ENCODE assay signal across 8 cellular contexts in genomic region chr1:172342584-172343245, GRCh38.
A peak's percentile ranks its signal among the peaks of the same experiment; 100 is the strongest.
DNase-seq lines count a peak whose midpoint lies in the region; ATAC-seq and TF ChIP-seq lines count a peak whose summit lies in the region.

No MANE protein-coding gene starts in this region.

- H3K9me3 ChIP-seq in testis = no peaks in the 10 kb centered on the region

- WGBS in testis, 2 donors = 73 to 74% methylated on average over 4 of the region's 4 CpGs

- H3K4me3 Mint-ChIP-seq in activated T-helper 1 cell treated with anti-CD3 and anti-CD28 coated beads, Interleukin-12 subunit alpha, Interleukin-12 subunit beta, Interleukin-2, Interleukin-4 antibody, amounts not matched to agents 30 ng/mL and 10 ng/mL and 1 ng/mL, durations not matched to agents 14 hours and 24 hours and 36 hours = no peak overlapping the region
- peak overlapping the region; percentile 6 for H3K4me3 Mint-ChIP-seq in osteocyte (ENCODE audit: unreplicated experiment)
- no peak overlapping the region for H3K4me3 Mint-ChIP-seq in progenitor cell of endocrine pancreas (ENCODE audit: low read depth)

- intact Hi-C loops in activated T-helper 1 cell treated with anti-CD3 and anti-CD28 coated beads, Interleukin-12 subunit alpha, Interleukin-12 subunit beta, Interleukin-2, Interleukin-4 antibody, amounts not matched to agents 30 ng/mL and 10 ng/mL and 1 ng/mL, durations not matched to agents 14 hours and 24 hours and 36 hours (cut with micrococcal nuclease) = loop anchor here (1.0 kb wide), 2 partner anchors 10 to 16 kb away; no protein-coding TSS in a partner anchor
- intact Hi-C loops in testis (cut with DNase I; ENCODE audit: low total_unique reads) = no loop called here

- peaks cover 12% of the 10 kb centered on the region for H3K4me1 ChIP-seq in testis

- no peak for DNase-seq in activated T-helper 1 cell treated with anti-CD3 and anti-CD28 coated beads, Interleukin-12 subunit alpha, Interleukin-12 subunit beta, Interleukin-2, Interleukin-4 antibody, amounts not matched to agents 30 ng/mL and 10 ng/mL and 1 ng/mL, durations not matched to agents 14 hours and 24 hours and 36 hours (ENCODE audit: low spot score)
- no peak for DNase-seq in osteocyte (ENCODE audit: extremely low spot score, unreplicated experiment)
- no peak for DNase-seq in superior temporal gyrus (ENCODE audit: extremely low spot score)
- DNase-seq in testis = no peak
- DNase-seq in progenitor cell of endocrine pancreas (ENCODE audit: low spot score, unreplicated experiment) = no peak
- no peak for DNase-seq in activated CD4-positive, CD25-positive, alpha-beta regulatory T cell treated with anti-CD3 and anti-CD28 coated beads, Interleukin-2, amount 50 U/mL, for 72 hours

- no peak for TF ChIP-seq CTCF in osteocyte (IDR thresholded peaks at IDR 0.05)
- TF ChIP-seq CTCF in testis (IDR thresholded peaks at IDR 0.05) = no peak
- TF ChIP-seq CTCF in progenitor cell of endocrine pancreas (IDR thresholded peaks at IDR 0.05; ENCODE audit: unreplicated experiment) = no peak

- H3K9me3 Mint-ChIP-seq in activated T-helper 1 cell treated with anti-CD3 and anti-CD28 coated beads, Interleukin-12 subunit alpha, Interleukin-12 subunit beta, Interleukin-2, Interleukin-4 antibody, amounts not matched to agents 30 ng/mL and 10 ng/mL and 1 ng/mL, durations not matched to agents 14 hours and 24 hours and 36 hours = peaks cover 24% of the 10 kb centered on the region
- H3K9me3 Mint-ChIP-seq in osteocyte (ENCODE audit: unreplicated experiment) = peaks cover 13% of the 10 kb centered on the region
- peaks cover 12% of the 10 kb centered on the region for H3K9me3 Mint-ChIP-seq in progenitor cell of endocrine pancreas (ENCODE audit: low read depth)

- ATAC-seq in GM18861 (IDR thresholded peaks at IDR 0.05; ENCODE audit: unreplicated experiment) (peak; percentile 40), HG03066 (IDR thresholded peaks at IDR 0.05; ENCODE audit: low read depth, unreplicated experiment) (peak; percentile 34)

- H3K36me3 ChIP-seq in testis (ENCODE audit: low read depth, missing control alignments) = no peaks in the 10 kb centered on the region

- H3K4me3 ChIP-seq in testis = no peak overlapping the region

- H3K27me3 Mint-ChIP-seq in activated T-helper 1 cell treated with anti-CD3 and anti-CD28 coated beads, Interleukin-12 subunit alpha, Interleukin-12 subunit beta, Interleukin-2, Interleukin-4 antibody, amounts not matched to agents 30 ng/mL and 10 ng/mL and 1 ng/mL, durations not matched to agents 14 hours and 24 hours and 36 hours (ENCODE audit: insufficient read depth) = no peaks in the 10 kb centered on the region
- H3K27me3 Mint-ChIP-seq in osteocyte (ENCODE audit: unreplicated experiment) (no peaks in the 10 kb centered on the region), progenitor cell of endocrine pancreas (no peaks in the 10 kb centered on the region)

- H3K36me3 Mint-ChIP-seq in activated T-helper 1 cell treated with anti-CD3 and anti-CD28 coated beads, Interleukin-12 subunit alpha, Interleukin-12 subunit beta, Interleukin-2, Interleukin-4 antibody, amounts not matched to agents 30 ng/mL and 10 ng/mL and 1 ng/mL, durations not matched to agents 14 hours and 24 hours and 36 hours (ENCODE audit: low read depth) = peaks cover 11% of the 10 kb centered on the region
- H3K36me3 Mint-ChIP-seq in osteocyte (ENCODE audit: unreplicated experiment) (peaks cover 5% of the 10 kb centered on the region), progenitor cell of endocrine pancreas (ENCODE audit: insufficient read depth) (peaks cover 3% of the 10 kb centered on the region)

- H3K4me1 Mint-ChIP-seq in activated T-helper 1 cell treated with anti-CD3 and anti-CD28 coated beads, Interleukin-12 subunit alpha, Interleukin-12 subunit beta, Interleukin-2, Interleukin-4 antibody, amounts not matched to agents 30 ng/mL and 10 ng/mL and 1 ng/mL, durations not matched to agents 14 hours and 24 hours and 36 hours (ENCODE audit: low read depth) = peaks cover 55% of the 10 kb centered on the region
- H3K4me1 Mint-ChIP-seq in osteocyte (ENCODE audit: unreplicated experiment) (peaks cover 58% of the 10 kb centered on the region), progenitor cell of endocrine pancreas (ENCODE audit: low read depth) (peaks cover 21% of the 10 kb centered on the region)

- H3K27ac Mint-ChIP-seq in activated T-helper 1 cell treated with anti-CD3 and anti-CD28 coated beads, Interleukin-12 subunit alpha, Interleukin-12 subunit beta, Interleukin-2, Interleukin-4 antibody, amounts not matched to agents 30 ng/mL and 10 ng/mL and 1 ng/mL, durations not matched to agents 14 hours and 24 hours and 36 hours = peak overlapping the region; percentile 37
- peak overlapping the region; percentile 93 for H3K27ac Mint-ChIP-seq in osteocyte (ENCODE audit: unreplicated experiment)
- H3K27ac Mint-ChIP-seq in progenitor cell of endocrine pancreas = no peak overlapping the region

- TF ChIP-seq POLR2A in testis (IDR thresholded peaks at IDR 0.05) = no peak

- H3K27me3 ChIP-seq in testis = no peaks in the 10 kb centered on the region

- H3K27ac ChIP-seq in testis = peak overlapping the region in 1 of 2 donors; percentile 20
